Comparison of ENCODE assay signal across 28 cellular contexts in genomic region chr16:86257546-86257945, GRCh38.
"Had no signal": no experiment of that assay in that cellular context is flagged by ENCODE, and none has a peak within 500 bp of the region (broad histone marks: within the 10 kb centered on the region; RNA-seq: fewer than 3 reads in every experiment).

No MANE protein-coding gene starts in this region.

- H3K27me3 ChIP-seq: body of pancreas, esophagus squamous epithelium had no signal

- H3K4me1 Mint-ChIP-seq: activated CD4-positive, alpha-beta memory T cell treated with anti-CD3 and anti-CD28 coated beads, Interleukin-2, amount 10 ng/mL, durations not matched to agents 7 days and 5 days; activated CD4-positive, alpha-beta T cell treated with anti-CD3 and anti-CD28 coated beads, Interleukin-2, amount 10 ng/mL, durations not matched to agents 7 days and 5 days; activated naive CD4-positive, alpha-beta T cell treated with anti-CD3 and anti-CD28 coated beads, Interleukin-2, amount 10 ng/mL, durations not matched to agents 7 days and 5 days; T-helper 17 cell had no signal

- H3K4me3 ChIP-seq: body of pancreas, esophagus squamous epithelium had no signal

- H3K36me3 ChIP-seq: esophagus squamous epithelium had no signal

- DNase-seq: activated CD4-positive, alpha-beta memory T cell treated with anti-CD3 and anti-CD28 coated beads, Interleukin-2, amount 10 ng/mL, durations not matched to agents 7 days and 5 days; activated CD4-positive, alpha-beta T cell treated with anti-CD3 and anti-CD28 coated beads for 1 hour; activated CD4-positive, alpha-beta T cell treated with anti-CD3 and anti-CD28 coated beads for 4 hours; activated CD4-positive, alpha-beta T cell treated with anti-CD3 and anti-CD28 coated beads, Interleukin-2, amount 10 ng/mL, durations not matched to agents 7 days and 5 days; activated CD4-positive, alpha-beta T cell treated with anti-CD3 and anti-CD28 coated beads, Interleukin-2, amount 50 U/mL, for 4 hours; activated CD8-positive, alpha-beta memory T cell treated with anti-CD3 and anti-CD28 coated beads, Interleukin-2, amount 50 U/mL, for 48 hours; activated gamma-delta T cell; activated naive CD4-positive, alpha-beta T cell; activated naive CD4-positive, alpha-beta T cell treated with anti-CD3 and anti-CD28 coated beads, Interleukin-2, amount 10 ng/mL, durations not matched to agents 7 days and 5 days; activated T-cell treated with anti-CD3 and anti-CD28 coated beads for 4 hours; activated T-cell treated with anti-CD3 and anti-CD28 coated beads, Interleukin-2, amount 50 U/mL, for 24 hours; activated T-cell treated with anti-CD3 and anti-CD28 coated beads, Interleukin-2, amount 50 U/mL, for 72 hours; amniotic stem cell; aorta; body of pancreas; caudate nucleus; effector CD8-positive, alpha-beta T cell; esophagus squamous epithelium; foreskin fibroblast; hippocampal formation; T-helper 1 cell; T-helper 17 cell; T1000 had no signal

- H3K36me3 Mint-ChIP-seq: activated naive CD4-positive, alpha-beta T cell treated with anti-CD3 and anti-CD28 coated beads, Interleukin-2, amount 10 ng/mL, durations not matched to agents 7 days and 5 days had no signal

- H3K27ac ChIP-seq: body of pancreas, epithelial cell of prostate, VCaP had no signal

- H3K4me1 ChIP-seq: body of pancreas, esophagus squamous epithelium had no signal

- H3K4me3 Mint-ChIP-seq: activated CD4-positive, alpha-beta memory T cell treated with anti-CD3 and anti-CD28 coated beads, Interleukin-2, amount 10 ng/mL, durations not matched to agents 7 days and 5 days; activated CD4-positive, alpha-beta T cell treated with anti-CD3 and anti-CD28 coated beads, Interleukin-2, amount 10 ng/mL, durations not matched to agents 7 days and 5 days; activated naive CD4-positive, alpha-beta T cell treated with anti-CD3 and anti-CD28 coated beads, Interleukin-2, amount 10 ng/mL, durations not matched to agents 7 days and 5 days; activated naive CD8-positive, alpha-beta T cell; activated T-cell treated with anti-CD3 and anti-CD28 coated beads, Interleukin-2, amount 50 U/mL, for 24 hours; activated T-cell treated with anti-CD3 and anti-CD28 coated beads, Interleukin-2, amount 50 U/mL, for 72 hours; T-helper 17 cell; T-helper 2 cell treated with Interferon-gamma antibody and Interleukin-4, amounts not matched to agents 5 μg/mL and 100 μg/mL, for 36 hours; WTC11 had no signal

- H3K27me3 Mint-ChIP-seq: activated CD4-positive, alpha-beta memory T cell treated with anti-CD3 and anti-CD28 coated beads, Interleukin-2, amount 10 ng/mL, durations not matched to agents 7 days and 5 days; activated CD4-positive, alpha-beta T cell treated with anti-CD3 and anti-CD28 coated beads, Interleukin-2, amount 10 ng/mL, durations not matched to agents 7 days and 5 days; activated naive CD4-positive, alpha-beta T cell treated with anti-CD3 and anti-CD28 coated beads, Interleukin-2, amount 10 ng/mL, durations not matched to agents 7 days and 5 days; T-helper 17 cell had no signal

- H3K27ac Mint-ChIP-seq: activated CD4-positive, alpha-beta memory T cell treated with anti-CD3 and anti-CD28 coated beads, Interleukin-2, amount 10 ng/mL, durations not matched to agents 7 days and 5 days; activated CD4-positive, alpha-beta T cell treated with anti-CD3 and anti-CD28 coated beads, Interleukin-2, amount 10 ng/mL, durations not matched to agents 7 days and 5 days; activated naive CD4-positive, alpha-beta T cell treated with anti-CD3 and anti-CD28 coated beads, Interleukin-2, amount 10 ng/mL, durations not matched to agents 7 days and 5 days; activated naive CD8-positive, alpha-beta T cell; activated T-cell treated with anti-CD3 and anti-CD28 coated beads, Interleukin-2, amount 50 U/mL, for 24 hours; activated T-cell treated with anti-CD3 and anti-CD28 coated beads, Interleukin-2, amount 50 U/mL, for 72 hours; T-helper 17 cell; T-helper 2 cell treated with Interferon-gamma antibody and Interleukin-4, amounts not matched to agents 5 μg/mL and 100 μg/mL, for 36 hours; WTC11 had no signal
